ENCODE assay signal across 8 cellular contexts in the genomic region with DNA sequence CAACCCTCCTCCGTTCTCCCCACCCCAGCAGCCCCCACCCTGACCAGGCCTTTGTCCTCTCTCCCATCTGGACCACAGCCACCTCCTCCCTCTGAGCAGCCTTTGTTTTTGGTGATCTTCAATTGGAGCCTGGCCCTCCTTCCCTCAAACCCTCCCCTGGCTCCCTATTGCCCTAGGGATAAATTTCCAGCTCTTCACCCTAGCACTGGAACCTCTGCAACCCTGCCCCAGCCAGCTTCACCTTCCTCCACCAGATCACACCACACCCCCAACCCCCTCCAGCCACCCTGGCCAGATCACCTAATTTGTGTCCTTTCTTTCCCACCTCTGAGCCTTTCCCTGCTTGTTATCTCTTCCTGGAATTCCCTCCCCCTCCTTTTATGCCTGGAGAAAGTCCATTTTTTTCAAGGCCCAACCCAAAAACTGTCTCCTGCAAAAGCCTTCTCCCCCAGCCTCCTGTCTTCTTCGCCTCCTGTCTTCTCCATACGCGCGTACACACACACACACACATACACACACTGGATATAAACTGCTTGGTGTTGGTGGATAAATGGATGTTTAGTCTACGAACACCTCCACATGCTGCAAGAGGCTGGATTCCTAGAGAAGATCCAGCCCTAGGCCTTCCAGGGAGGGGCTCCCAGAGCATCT. TPM values are rescaled to one million over a fixed set of nuclear protein-coding genes. Genes with fewer than 3 reads are reported as not detected.
DNase-seq lines count a peak whose midpoint lies in the region; ATAC-seq and TF ChIP-seq lines count a peak whose summit lies in the region.

No MANE protein-coding gene starts in this region.

- H3K4me1 ChIP-seq in Caco-2 (peaks cover 29% of the 10 kb centered on the region), fibroblast of lung (ENCODE audit: control insufficient read depth, extremely low read depth, insufficient read depth, low read length) (peaks cover 12% of the 10 kb centered on the region), trophoblast cell (ENCODE audit: control insufficient read depth in 1 of 2, insufficient read depth in 2 of 2, low read length in 2 of 2) (peaks cover 15 to 19% of the 10 kb centered on the region in 2 experiments)

- CTCF ChIA-PET in Caco-2 (lab: Charles Lee) = interaction anchor here (1.5 kb wide), 1 partner anchor 67 kb away, joined by 4 read pairs; no protein-coding TSS in a partner anchor

- H2BK12ac ChIP-seq in trophoblast cell (ENCODE audit: low read length) = peak overlapping the region; percentile 35

- H3K36me3 ChIP-seq in Caco-2 (ENCODE audit: control insufficient read depth, insufficient read depth, low read length) = no peaks in the 10 kb centered on the region
- no peaks in the 10 kb centered on the region for H3K36me3 ChIP-seq in fibroblast of lung (ENCODE audit: control insufficient read depth, insufficient read depth, low read length)
- no peaks in the 10 kb centered on the region for H3K36me3 ChIP-seq in trophoblast cell (ENCODE audit: control insufficient read depth in 1 of 2, insufficient read depth in 2 of 2, low read length in 2 of 2)

- H3K9me3 Mint-ChIP-seq in Caco-2 (ENCODE audit: unreplicated experiment) = no peaks in the 10 kb centered on the region

- TF ChIP-seq POLR2A in GM18505 (IDR thresholded peaks at IDR 0.05; ENCODE audit: borderline replicate concordance, extremely low read depth, insufficient read depth, insufficient read length) = no peak

- H2AFZ ChIP-seq in fibroblast of lung (ENCODE audit: low read length) (peak overlapping the region; percentile 73), trophoblast cell (ENCODE audit: insufficient read depth, low read length, poor library complexity) (no peak overlapping the region)

- TF ChIP-seq CTCF in Caco-2 (IDR thresholded peaks at IDR 0.05; ENCODE audit: insufficient read depth in 1 of 2, low read depth in 1 of 2, low read length in 1 of 2, severe bottlenecking in 1 of 2, unreplicated experiment in 1 of 2) (no peak), fibroblast of lung (conservative IDR thresholded peaks at IDR 0.05 in 1 of 2, IDR thresholded peaks at IDR 0.05 in 1 of 2; ENCODE audit: low read depth in 1 of 2, low read length in 2 of 2) (no peak), foreskin fibroblast (IDR thresholded peaks at IDR 0.05; ENCODE audit: low read depth, low read length) (no peak)

- H3K4me3 ChIP-seq in Caco-2 (ENCODE audit: low read depth, low read length) = peak overlapping the region; percentile 46
- H3K4me3 ChIP-seq in fibroblast of lung (replicated peaks in 1 of 4; ENCODE audit: control extremely low read depth in 1 of 4, insufficient read depth in 1 of 4, low read depth in 3 of 4, low read length in 4 of 4) = peak overlapping the region in 1 of 4 experiments; percentile 66
- H3K4me3 ChIP-seq in trophoblast cell (ENCODE audit: low read depth, low read length) = no peak overlapping the region
- H3K4me3 ChIP-seq in foreskin fibroblast (ENCODE audit: low read depth in 1 of 2, low read length in 2 of 2) = peak overlapping the region in 1 of 2 donors; percentile 53

- H3K79me2 ChIP-seq in fibroblast of lung (ENCODE audit: control insufficient read depth, insufficient read depth, low read length) (no peaks in the 10 kb centered on the region), trophoblast cell (ENCODE audit: control insufficient read depth, insufficient read depth, low read length, poor library complexity) (no peaks in the 10 kb centered on the region)

- POLR2A ChIA-PET in Caco-2 (lab: Charles Lee) = interaction anchor here (3.0 kb wide), 1 partner anchor 84 kb away, joined by 24 read pairs; no protein-coding TSS in a partner anchor

- H4K20me1 ChIP-seq in fibroblast of lung (ENCODE audit: control insufficient read depth, extremely low read depth, insufficient read depth, low read length) = no peaks in the 10 kb centered on the region

- H3K79me1 ChIP-seq in trophoblast cell (ENCODE audit: low read length) = peaks cover 12% of the 10 kb centered on the region

- H3K27ac ChIP-seq in fibroblast of lung (ENCODE audit: insufficient read depth, low read length) (no peak overlapping the region), trophoblast cell (ENCODE audit: low read depth, low read length) (no peak overlapping the region)

- H3K9ac ChIP-seq in fibroblast of lung (ENCODE audit: insufficient read depth, low read length) (no peak overlapping the region), trophoblast cell (ENCODE audit: low read length) (no peak overlapping the region)

- H3K9me3 ChIP-seq in Caco-2 (no peaks in the 10 kb centered on the region), fibroblast of lung (ENCODE audit: control insufficient read depth, insufficient read depth, low read depth, low read length) (no peaks in the 10 kb centered on the region), trophoblast cell (ENCODE audit: insufficient read depth, low read depth, low read length) (peaks cover 1% of the 10 kb centered on the region)

- H4K91ac ChIP-seq in trophoblast cell (ENCODE audit: low read depth, low read length) = no peak overlapping the region

- H3K18ac ChIP-seq in trophoblast cell (ENCODE audit: low read length) = no peak overlapping the region

- intact Hi-C loops in Caco-2 (cut with micrococcal nuclease; ENCODE audit: unreplicated experiment) = no loop called here

- H3K4me1 Mint-ChIP-seq in Caco-2 (ENCODE audit: low read depth, unreplicated experiment) = peaks cover 31% of the 10 kb centered on the region

- H4K8ac ChIP-seq in trophoblast cell (ENCODE audit: low read depth, low read length) = peak overlapping the region; percentile 36

- H3K4me2 ChIP-seq in fibroblast of lung (ENCODE audit: extremely low read depth, insufficient read depth, low read length) = peak overlapping the region; percentile 94
- peak overlapping the region; percentile 78 for H3K4me2 ChIP-seq in trophoblast cell (ENCODE audit: low read length)

- H3K14ac ChIP-seq in trophoblast cell (ENCODE audit: low read length) = peak overlapping the region; percentile 71

- ATAC-seq in GM18505 (IDR thresholded peaks at IDR 0.05; ENCODE audit: unreplicated experiment) = no peak

- no peak overlapping the region for H4K12ac ChIP-seq in trophoblast cell (ENCODE audit: low read depth, low read length)

- peak overlapping the region; percentile 16 for H2AK5ac ChIP-seq in trophoblast cell (ENCODE audit: low read length)

- no peak overlapping the region for H2BK120ac ChIP-seq in trophoblast cell (ENCODE audit: insufficient read depth, low read length, poor library complexity)

- no peak overlapping the region for H3K4ac ChIP-seq in trophoblast cell (ENCODE audit: low read depth, low read length)

- no peaks in the 10 kb centered on the region for H3K27me3 Mint-ChIP-seq in Caco-2 (ENCODE audit: insufficient read depth, unreplicated experiment)

- BruUV-seq in Caco-2 (replicated peaks; lab: Mats Ljungman, UMichigan) = no TSS peak

- H3K27ac Mint-ChIP-seq in Caco-2 (ENCODE audit: unreplicated experiment) = peak overlapping the region; percentile 94

- H3K36me3 Mint-ChIP-seq in Caco-2 (ENCODE audit: insufficient read depth, unreplicated experiment) = peaks cover 30% of the 10 kb centered on the region

- no peak overlapping the region for H2BK5ac ChIP-seq in trophoblast cell (ENCODE audit: low read depth, low read length, poor library complexity)

- peak in 1 of 2 experiments; percentile 66 for DNase-seq in Caco-2
- DNase-seq in RPMI7951 (ENCODE audit: low read depth) = peak; percentile 19
- peak; percentile 42 to 80 for DNase-seq in fibroblast of lung (ENCODE audit: low read depth in 2 of 2)
- DNase-seq in trophoblast cell = no peak
- DNase-seq in GM19238 (ENCODE audit: insufficient read length, low spot score) = no peak
- DNase-seq in foreskin fibroblast = no peak
- no peak for DNase-seq in SW480 (ENCODE audit: low spot score)

- H3K23ac ChIP-seq in trophoblast cell (ENCODE audit: low read length) = no peak overlapping the region

- H3K4me3 Mint-ChIP-seq in Caco-2 (ENCODE audit: unreplicated experiment) = peak overlapping the region; percentile 90

- no CpG with 5 or more reads among the region's 6 CpGs for WGBS in trophoblast cell (ENCODE audit: extremely low coverage, insufficient coverage, insufficient read length)

- H3K27me3 ChIP-seq in Caco-2 (replicated peaks; ENCODE audit: control insufficient read depth, insufficient read depth, low read length) (no peaks in the 10 kb centered on the region), fibroblast of lung (ENCODE audit: control insufficient read depth, insufficient read depth, low read length) (peaks cover 13% of the 10 kb centered on the region), trophoblast cell (ENCODE audit: insufficient read depth, low read length) (peaks cover 14% of the 10 kb centered on the region)

RNA-seq across cellular contexts. Expression of gene TLE2, which starts 5.2 kb away (rescaled TPM):
- 29.2 and 31.3 TPM in 2 replicates for total RNA-seq in Caco-2 (2022)
- not detected in 2 replicates for total RNA-seq in RPMI7951 (2014; rRNA removed; shearing (Covaris generic))
- 3.8 and 4.9 TPM in 2 replicates for total RNA-seq in fibroblast of lung
- polyA plus RNA-seq in fibroblast of lung = 0.90 and 1.8 TPM in 2 replicates
- polyA plus RNA-seq in fibroblast of lung (2012) = 1.7 and 2.1 TPM in 2 replicates
- polyA minus RNA-seq in fibroblast of lung (ENCODE audit: low replicate concordance) = 1.4 and 2.2 TPM in 2 replicates
- polyA plus RNA-seq in trophoblast cell (2013) = 1.2 and 1.4 TPM in 2 replicates

RNA-seq across cellular contexts. Expression of gene TLE5, which starts 28.0 kb away (rescaled TPM):
- total RNA-seq in Caco-2 (2022) (132 and 144 TPM in 2 replicates), fibroblast of lung (111 and 173 TPM in 2 replicates)
- 178 and 208 TPM in 2 replicates for total RNA-seq in RPMI7951 (2014; rRNA removed; shearing (Covaris generic))
- polyA plus RNA-seq in fibroblast of lung = 319 and 328 TPM in 2 replicates
- polyA plus RNA-seq in fibroblast of lung (2012) = 381 and 398 TPM in 2 replicates
- 594 and 771 TPM in 2 replicates for polyA minus RNA-seq in fibroblast of lung (ENCODE audit: low replicate concordance)
- polyA plus RNA-seq in trophoblast cell (2013) = 183 and 188 TPM in 2 replicates

RNA-seq across cellular contexts. Expression of gene TLE6, which starts 57.0 kb away (rescaled TPM):
- total RNA-seq in Caco-2 (2022) (1.4 and 1.9 TPM in 2 replicates), fibroblast of lung (0.51 and 1.7 TPM in 2 replicates)
- total RNA-seq in RPMI7951 (2014; rRNA removed; shearing (Covaris generic)) = 0.84 and 3.9 TPM in 2 replicates
- 0.24 and 0.56 TPM in 2 replicates for polyA plus RNA-seq in fibroblast of lung
- polyA plus RNA-seq in fibroblast of lung (2012) = 0.59 and 1.3 TPM in 2 replicates
- 7.1 TPM in 1 of 2 replicates, not detected in the other for polyA minus RNA-seq in fibroblast of lung (ENCODE audit: low replicate concordance)
- polyA plus RNA-seq in trophoblast cell (2013) = 0.21 and 0.58 TPM in 2 replicates

RNA-seq across cellular contexts. Expression of gene GNA11, which starts 59.8 kb away (rescaled TPM):
- total RNA-seq in Caco-2 (2022) = 50.0 and 50.7 TPM in 2 replicates
- 35.9 and 56.3 TPM in 2 replicates for total RNA-seq in RPMI7951 (2014; rRNA removed; shearing (Covaris generic))
- 40.8 and 46.2 TPM in 2 replicates for total RNA-seq in fibroblast of lung
- polyA plus RNA-seq in fibroblast of lung = 43.7 and 61.4 TPM in 2 replicates
- polyA plus RNA-seq in fibroblast of lung (2012) = 58.8 and 73.6 TPM in 2 replicates
- 184 and 228 TPM in 2 replicates for polyA minus RNA-seq in fibroblast of lung (ENCODE audit: low replicate concordance)
- 41.4 and 43.4 TPM in 2 replicates for polyA plus RNA-seq in trophoblast cell (2013)

Comparison
In these comparisons a context has a peak if more than half of its experiments do, and no peak if none do; other contexts are left out.
1. DNase-seq: peak in RPMI7951 (single experiment) and fibroblast of lung (2 of 2); none in trophoblast cell (0 of 2), GM19238 (single experiment), foreskin fibroblast (0 of 2) and SW480 (single experiment).